Comparison of ENCODE assay signal across 8 cellular contexts in genomic region chr2:234550511-234551107, GRCh38. TPM values are rescaled to one million over a fixed set of nuclear protein-coding genes. Genes with fewer than 3 reads are reported as not detected.
DNase-seq lines count a peak whose midpoint lies in the region; ATAC-seq and TF ChIP-seq lines count a peak whose summit lies in the region.

No MANE protein-coding gene starts in this region.

- DNase-seq in AG04450 (ENCODE audit: low read depth, low spot score) (peak; percentile 78), NB4 (ENCODE audit: low read depth) (peak; percentile 76), SK-N-MC (ENCODE audit: low read depth, low spot score) (peak; percentile 79), glomerular visceral epithelial cell (ENCODE audit: extremely low spot score) (peak; percentile 92), posterior vena cava (ENCODE audit: low spot score) (peak; percentile 86)
- DNase-seq in activated naive CD4-positive, alpha-beta T cell treated with anti-CD3 and anti-CD28 coated beads for 36 hours, result peak; percentile 76

- peak overlapping the region; percentile 39 for H3K9ac ChIP-seq in SK-N-MC (ENCODE audit: insufficient read length)

- H3K9me3 ChIP-seq in AG04450 (ENCODE audit: control insufficient read depth, insufficient read depth, low read length) (peaks cover 6% of the 10 kb centered on the region), SK-N-MC (ENCODE audit: low read depth, low read length) (no peaks in the 10 kb centered on the region)

- ATAC-seq in GM19035 (IDR thresholded peaks at IDR 0.05; ENCODE audit: unreplicated experiment), result peak; percentile 55
- no peak for ATAC-seq in HG02588 (IDR thresholded peaks at IDR 0.05; ENCODE audit: unreplicated experiment)

- H3K27ac ChIP-seq in AG04450 (ENCODE audit: low read depth, low read length) (no peak overlapping the region), SK-N-MC (peak overlapping the region; percentile 74)

- no peak overlapping the region for H3K27ac Mint-ChIP-seq in activated naive CD4-positive, alpha-beta T cell treated with anti-CD3 and anti-CD28 coated beads for 36 hours

- CTCF ChIA-PET in AG04450 (lab: Charles Lee), result interaction anchor here (0.6 to 6.6 kb wide), 11 partner anchors 14 to 1045 kb away, joined by 3 to 107 read pairs (median 3); no protein-coding TSS in a partner anchor
- CTCF ChIA-PET in activated naive CD4-positive, alpha-beta T cell treated with anti-CD3 and anti-CD28 coated beads for 36 hours (lab: Charles Lee), result interaction anchor here (0.6 to 1.3 kb wide), 3 partner anchors 21 to 1195 kb away, joined by 3 to 5 read pairs (median 4); no protein-coding TSS in a partner anchor

- H3K4me3 Mint-ChIP-seq in activated naive CD4-positive, alpha-beta T cell treated with anti-CD3 and anti-CD28 coated beads for 36 hours, result no peak overlapping the region

- H3K4me3 ChIP-seq in AG04450 (ENCODE audit: low read depth, low read length) (no peak overlapping the region), NB4 (ENCODE audit: low read depth, low read length) (no peak overlapping the region), SK-N-MC (peak overlapping the region; percentile 55)

- TF ChIP-seq POLR2A in NB4 (IDR thresholded peaks at IDR 0.05; ENCODE audit: extremely low read depth, insufficient read length), result no peak

- H3K27me3 ChIP-seq in AG04450 (ENCODE audit: control insufficient read depth, insufficient read depth, low read length), result no peaks in the 10 kb centered on the region

- H3K9me3 Mint-ChIP-seq in activated naive CD4-positive, alpha-beta T cell treated with anti-CD3 and anti-CD28 coated beads for 36 hours, result peaks cover 3% of the 10 kb centered on the region

- no peaks in the 10 kb centered on the region for H3K36me3 Mint-ChIP-seq in activated naive CD4-positive, alpha-beta T cell treated with anti-CD3 and anti-CD28 coated beads for 36 hours (ENCODE audit: low read depth)

- intact Hi-C loops in activated naive CD4-positive, alpha-beta T cell treated with anti-CD3 and anti-CD28 coated beads for 36 hours (cut with micrococcal nuclease), result loop anchor here (1.0 to 2.0 kb wide), 4 partner anchors 557 to 1196 kb away; no protein-coding TSS in a partner anchor
- intact Hi-C loops in posterior vena cava (cut with DNase I), result loop anchor here in 1 of 2 donors (5.0 kb wide), 1 partner anchor 557 kb away; no protein-coding TSS in a partner anchor

- no peaks in the 10 kb centered on the region for H3K36me3 ChIP-seq in SK-N-MC (ENCODE audit: insufficient read depth, low read length)

- TF ChIP-seq CTCF in AG04450 (IDR thresholded peaks at IDR 0.05; ENCODE audit: low read depth, low read length) (peak; percentile 97), NB4 (IDR thresholded peaks at IDR 0.05; ENCODE audit: low read depth, low read length) (peak; percentile 92)

- peaks cover 6% of the 10 kb centered on the region for H3K27me3 Mint-ChIP-seq in activated naive CD4-positive, alpha-beta T cell treated with anti-CD3 and anti-CD28 coated beads for 36 hours (ENCODE audit: low read depth)

- POLR2A ChIA-PET in AG04450 (lab: Yijun Ruan, JAX), result no interaction called here

- peaks cover 2% of the 10 kb centered on the region for H3K4me1 Mint-ChIP-seq in activated naive CD4-positive, alpha-beta T cell treated with anti-CD3 and anti-CD28 coated beads for 36 hours (ENCODE audit: low read depth)

RNA-seq across cellular contexts. Expression of gene ARL4C, which starts 53.7 kb away (rescaled TPM):
- polyA plus RNA-seq in AG04450 (2011; rRNA removed), result 13.0 and 15.0 TPM in 2 replicates
- 10.4 and 10.5 TPM in 2 replicates for polyA minus RNA-seq in AG04450 (2011; rRNA and poly(A)+ RNA removed)
- total RNA-seq in activated naive CD4-positive, alpha-beta T cell treated with anti-CD3 and anti-CD28 coated beads for 36 hours, result 10 to 100 TPM; 24.2 to 24.9 TPM
- total RNA-seq in posterior vena cava, result 10 to 100 TPM; 12.5 to 13.0 TPM
